Comparison of ENCODE assay signal across 26 cellular contexts in the genomic region with DNA sequence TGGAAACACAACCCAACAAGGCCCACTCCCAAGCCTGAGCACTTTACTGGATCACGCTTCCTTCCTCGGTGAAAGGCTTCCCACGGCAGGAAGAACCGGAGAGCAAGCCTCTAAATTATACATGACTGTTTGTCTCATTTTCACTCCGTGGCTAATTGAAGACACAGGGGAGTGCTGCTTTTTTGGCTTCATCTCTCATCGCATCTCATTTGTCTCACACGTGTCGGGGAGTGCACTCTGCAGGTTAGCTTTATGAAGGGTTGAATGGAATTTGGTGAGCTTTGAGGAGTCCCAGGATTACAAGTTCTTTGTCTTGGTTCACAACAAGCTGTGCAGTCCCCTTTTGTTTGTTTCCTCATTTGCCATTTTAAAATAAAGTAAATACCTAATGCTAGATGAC.
"Had no signal": no experiment of that assay in that cellular context is flagged by ENCODE, and none has a peak within 500 bp of the region (broad histone marks: within the 10 kb centered on the region; RNA-seq: fewer than 3 reads in every experiment).

No MANE protein-coding gene starts in this region.

- H3K4me1 ChIP-seq: breast epithelium, left lung, psoas muscle had no signal

- DNase-seq: activated CD4-positive, alpha-beta T cell treated with anti-CD3 and anti-CD28 coated beads for 1 hour; activated CD4-positive, alpha-beta T cell treated with anti-CD3 and anti-CD28 coated beads, Interleukin-2, amount 50 U/mL, for 1 hour; activated CD8-positive, alpha-beta T cell treated with anti-CD3 and anti-CD28 coated beads, Interleukin-2, amount 10 ng/mL, durations not matched to agents 7 days and 5 days; activated naive CD4-positive, alpha-beta T cell; activated T-cell treated with anti-CD3 and anti-CD28 coated beads, Interleukin-2, amount 50 U/mL, for 1 hour; adrenal gland; erythroblast; foreskin fibroblast; immature natural killer cell; left lung; naive thymus-derived CD4-positive, alpha-beta T cell; pancreas; psoas muscle; right cardiac atrium; stimulated activated CD4-positive, alpha-beta T cell treated with anti-CD3 and anti-CD28 coated beads, Interleukin-12 subunit alpha, Interleukin-12 subunit beta, amount 100 ng/mL, for 4 hours; stimulated activated CD4-positive, alpha-beta T cell treated with anti-CD3 and anti-CD28 coated beads, Interleukin-4, amount 100 ng/mL, for 4 hours; stimulated activated naive CD8-positive, alpha-beta T cell treated with anti-CD3 and anti-CD28 coated beads, Interleukin-15, Interleukin-2, amounts not matched to agents 100 U/mL and 50 U/mL, for 24 hours; tibial artery; WERI-Rb-1 had no signal

- H3K36me3 ChIP-seq: adrenal gland, ascending aorta, breast epithelium, left lung, pancreas, tibial artery had no signal

- ATAC-seq: activated CD8-positive, alpha-beta T cell treated with anti-CD3 and anti-CD28 coated beads, Interleukin-2, amount 10 ng/mL, durations not matched to agents 7 days and 5 days; activated T-helper 17 cell treated with anti-CD3 and anti-CD28 coated beads, Interleukin-2, amount 50 U/mL, for 72 hours; left lung; naive thymus-derived CD4-positive, alpha-beta T cell; pancreas; psoas muscle; right cardiac atrium; stimulated activated naive CD8-positive, alpha-beta T cell treated with anti-CD3 and anti-CD28 coated beads, Interleukin-15, Interleukin-2, amounts not matched to agents 100 U/mL and 50 U/mL, for 24 hours had no signal

- H3K36me3 Mint-ChIP-seq: activated naive CD8-positive, alpha-beta T cell; immature natural killer cell; naive thymus-derived CD4-positive, alpha-beta T cell had no signal

- H3K4me3 Mint-ChIP-seq: activated CD8-positive, alpha-beta T cell treated with anti-CD3 and anti-CD28 coated beads, Interleukin-2, amount 10 ng/mL, durations not matched to agents 7 days and 5 days; activated naive CD8-positive, alpha-beta T cell; activated T-helper 17 cell treated with anti-CD3 and anti-CD28 coated beads, Interleukin-2, amount 50 U/mL, for 72 hours; immature natural killer cell; naive thymus-derived CD4-positive, alpha-beta T cell had no signal

- H3K27me3 ChIP-seq: adrenal gland, ascending aorta, breast epithelium, hepatocyte, left lung, pancreas, tibial artery had no signal

- H3K9me3 Mint-ChIP-seq: activated T-helper 17 cell treated with anti-CD3 and anti-CD28 coated beads, Interleukin-2, amount 50 U/mL, for 72 hours had no signal

- H3K9me3 ChIP-seq: adrenal gland, ascending aorta, breast epithelium, left lung, pancreas, psoas muscle, tibial artery had no signal

- H3K4me1 Mint-ChIP-seq: activated T-helper 17 cell treated with anti-CD3 and anti-CD28 coated beads, Interleukin-2, amount 50 U/mL, for 72 hours; immature natural killer cell; naive thymus-derived CD4-positive, alpha-beta T cell had no signal

- H3K27ac Mint-ChIP-seq: activated CD8-positive, alpha-beta T cell treated with anti-CD3 and anti-CD28 coated beads, Interleukin-2, amount 10 ng/mL, durations not matched to agents 7 days and 5 days; activated naive CD8-positive, alpha-beta T cell; activated T-helper 17 cell treated with anti-CD3 and anti-CD28 coated beads, Interleukin-2, amount 50 U/mL, for 72 hours; immature natural killer cell; naive thymus-derived CD4-positive, alpha-beta T cell had no signal

- H3K4me3 ChIP-seq: adrenal gland, ascending aorta, breast epithelium, coronary artery, hepatocyte, left lung, lung, pancreas, psoas muscle, tibial artery had no signal

- H3K27ac ChIP-seq: adrenal gland, ascending aorta, breast epithelium, hepatocyte, left lung, pancreas, psoas muscle, tibial artery, WERI-Rb-1 had no signal
